8 cellular contexts compared by ENCODE assay signal in the genomic region with DNA sequence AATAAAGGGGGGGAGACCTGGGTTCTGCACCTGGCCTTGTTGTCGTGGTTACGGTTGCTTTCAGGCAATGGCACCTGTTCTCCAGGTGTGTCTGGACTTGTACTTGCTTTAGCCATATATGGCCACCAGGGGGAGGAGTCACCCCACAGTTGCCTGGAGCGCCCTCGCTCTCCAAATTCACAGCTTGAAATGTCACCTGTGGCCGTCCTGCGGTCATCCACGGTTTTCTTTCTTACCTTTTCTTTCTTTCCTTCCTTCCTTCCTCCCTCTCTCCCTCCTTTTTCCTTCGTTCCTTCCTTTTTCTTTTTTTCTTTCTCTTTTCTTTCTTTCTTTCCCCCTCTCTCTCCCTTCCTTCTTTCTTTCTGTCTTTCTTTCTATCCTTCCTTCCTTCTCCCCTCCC.
DNase-seq lines count a peak whose midpoint lies in the region; ATAC-seq and TF ChIP-seq lines count a peak whose summit lies in the region.

No MANE protein-coding gene starts in this region.

- H3F3A ChIP-seq in Loucy (ENCODE audit: low read depth) = no peaks in the 10 kb centered on the region

- no peak overlapping the region for H3K27ac Mint-ChIP-seq in CD8-positive, alpha-beta T cell

- H3K4me1 ChIP-seq in CD8-positive, alpha-beta T cell (ENCODE audit: insufficient read depth, low read length) = no peaks in the 10 kb centered on the region
- H3K4me1 ChIP-seq in Loucy (ENCODE audit: insufficient read depth, low read length, poor library complexity, severe bottlenecking) = no peaks in the 10 kb centered on the region

- H3K4me3 ChIP-seq in CD8-positive, alpha-beta T cell (ENCODE audit: low read depth, low read length) = no peak overlapping the region
- H3K4me3 ChIP-seq in Loucy (ENCODE audit: low read length, poor library complexity, severe bottlenecking) (no peak overlapping the region), kidney epithelial cell (ENCODE audit: low read depth, low read length) (no peak overlapping the region)

- no peak overlapping the region for H3K27ac ChIP-seq in CD8-positive, alpha-beta T cell (ENCODE audit: low read depth, low read length)

- H2AFZ ChIP-seq in Loucy (ENCODE audit: low read length) = peak overlapping the region; percentile 54; the same call in 1 of the 2 replicates

- peaks cover 4% of the 10 kb centered on the region for H3K27me3 Mint-ChIP-seq in CD8-positive, alpha-beta T cell (ENCODE audit: low read depth)

- no peaks in the 10 kb centered on the region for H3K36me3 Mint-ChIP-seq in CD8-positive, alpha-beta T cell

- CTCF ChIA-PET in CD8-positive, alpha-beta T cell (lab: Charles Lee) = interaction anchor here (0.7 to 1.3 kb wide), 6 partner anchors 34 to 265 kb away, joined by 3 to 16 read pairs (median 6); no protein-coding TSS in a partner anchor

- POLR2A ChIA-PET in CD8-positive, alpha-beta T cell (lab: Charles Lee) = interaction anchor here (0.7 kb wide), 1 partner anchor 92 kb away, joined by 3 read pairs; no protein-coding TSS in a partner anchor

- no peak overlapping the region for H3K9ac ChIP-seq in Loucy (ENCODE audit: low read depth, low read length, poor library complexity, severe bottlenecking)

- no peaks in the 10 kb centered on the region for H3K36me3 ChIP-seq in CD8-positive, alpha-beta T cell (ENCODE audit: insufficient read depth, low read length)
- no peaks in the 10 kb centered on the region for H3K36me3 ChIP-seq in Loucy (ENCODE audit: insufficient read depth, low read length)
- H3K36me3 ChIP-seq in kidney epithelial cell (ENCODE audit: control insufficient read depth, insufficient read depth, low read length) = no peaks in the 10 kb centered on the region

- H4K20me1 ChIP-seq in Loucy (ENCODE audit: insufficient read depth, low read length, poor library complexity, severe bottlenecking) = no peaks in the 10 kb centered on the region

- intact Hi-C loops in CD8-positive, alpha-beta T cell (cut with DNase I, micrococcal nuclease) = loop anchor here in 1 of 2 experiments (1.0 kb wide), 1 partner anchor 91 kb away; no protein-coding TSS in a partner anchor

- ATAC-seq in CD8-positive, alpha-beta T cell = peak; percentile 61
- ATAC-seq in GM19468 (IDR thresholded peaks at IDR 0.05; ENCODE audit: extremely low read depth, unreplicated experiment) (peak; percentile 32), SK-N-SH treated with all-trans-retinoic acid at 6 μM for 48 hours (peak; percentile 86)

- H3K4me1 Mint-ChIP-seq in CD8-positive, alpha-beta T cell (ENCODE audit: low read depth) = peaks cover 3% of the 10 kb centered on the region

- peak; percentile 28 to 70 (median 57) for DNase-seq in CD8-positive, alpha-beta T cell
- peak; percentile 27 for DNase-seq in amniotic epithelial cell (ENCODE audit: low read depth)
- DNase-seq in kidney epithelial cell (ENCODE audit: low read depth) = no peak
- DNase-seq in stimulated activated CD8-positive, alpha-beta memory T cell treated with anti-CD3 and anti-CD28 coated beads, Interleukin-2, amount 100 ng/mL, for 48 hours (ENCODE audit: low read depth in 2 of 2) = peak; percentile 16 to 32
- DNase-seq in SIG-M5 treated with dmso at 0.1 percent for 504 hours (lab: John Stamatoyannopoulos, UW; ENCODE audit: unreplicated experiment) = no peak

- H3K9me2 ChIP-seq in Loucy (replicated peaks; ENCODE audit: low read depth, low read length) = no peaks in the 10 kb centered on the region

- no peaks in the 10 kb centered on the region for H3K79me2 ChIP-seq in Loucy (ENCODE audit: insufficient read depth, low read length)

- H3K4me2 ChIP-seq in Loucy (ENCODE audit: low read depth, low read length, poor library complexity, severe bottlenecking) = no peak overlapping the region

- no peaks in the 10 kb centered on the region for H3K27me3 ChIP-seq in CD8-positive, alpha-beta T cell (ENCODE audit: insufficient read depth, low read length)
- no peaks in the 10 kb centered on the region for H3K27me3 ChIP-seq in Loucy (ENCODE audit: insufficient read depth, low read length, poor library complexity, severe bottlenecking)
- H3K27me3 ChIP-seq in kidney epithelial cell (ENCODE audit: control insufficient read depth, insufficient read depth, low read length) = no peaks in the 10 kb centered on the region

- no peaks in the 10 kb centered on the region for H3K9me3 ChIP-seq in CD8-positive, alpha-beta T cell (ENCODE audit: low read length)
- H3K9me3 ChIP-seq in Loucy (ENCODE audit: insufficient read depth, low read depth, low read length) = no peaks in the 10 kb centered on the region

- peak; percentile 64 for TF ChIP-seq CTCF in CD8-positive, alpha-beta T cell (IDR thresholded peaks at IDR 0.05)
- TF ChIP-seq CTCF in Loucy (conservative IDR thresholded peaks at IDR 0.05; ENCODE audit: low read length) = peak; percentile 75
- peak; percentile 73 for TF ChIP-seq CTCF in kidney epithelial cell (IDR thresholded peaks at IDR 0.05; ENCODE audit: insufficient read depth, low read length, poor library complexity, severe bottlenecking)

- H3K9me3 Mint-ChIP-seq in CD8-positive, alpha-beta T cell = no peaks in the 10 kb centered on the region

- no peak overlapping the region for H3K4me3 Mint-ChIP-seq in CD8-positive, alpha-beta T cell

TF ChIP-seq in SK-N-SH treated with all-trans-retinoic acid at 6 μM for 48 hours, 23 proteins besides CTCF, POLR2A, EP300 and RAD21:
- TF ChIP-seq RARB (CRISPR knock-in tag; IDR thresholded peaks at IDR 0.05) (no peak), TCF4 (CRISPR knock-in tag; IDR thresholded peaks at IDR 0.05; ENCODE audit: borderline replicate concordance) (peak; percentile 5; the same call in 1 of the 2 replicates), ZC3H10 (CRISPR knock-in tag; IDR thresholded peaks at IDR 0.05) (no peak), GLIS3 (CRISPR knock-in tag; IDR thresholded peaks at IDR 0.05) (no peak), BACH2 (CRISPR knock-in tag; IDR thresholded peaks at IDR 0.05; ENCODE audit: borderline replicate concordance) (no peak)

Comparison
In these comparisons a context has a peak if more than half of its experiments do, and no peak if none do; other contexts are left out.
1. ATAC-seq: peak in every context shown above with its lines; median percentile 86 in SK-N-SH treated with all-trans-retinoic acid at 6 μM for 48 hours; 61 in CD8-positive, alpha-beta T cell; 32 in GM19468.
2. DNase-seq: peak in CD8-positive, alpha-beta T cell (7 of 7), amniotic epithelial cell (single experiment) and stimulated activated CD8-positive, alpha-beta memory T cell treated with anti-CD3 and anti-CD28 coated beads, Interleukin-2, amount 100 ng/mL, for 48 hours (2 of 2); none in kidney epithelial cell (single experiment) and SIG-M5 treated with dmso at 0.1 percent for 504 hours (single experiment).
3. Peak in every context shown above with its lines, with median percentiles within 50 percentile points of each other: CTCF ChIP-seq.